8 cellular contexts compared by ENCODE assay signal in the genomic region with DNA sequence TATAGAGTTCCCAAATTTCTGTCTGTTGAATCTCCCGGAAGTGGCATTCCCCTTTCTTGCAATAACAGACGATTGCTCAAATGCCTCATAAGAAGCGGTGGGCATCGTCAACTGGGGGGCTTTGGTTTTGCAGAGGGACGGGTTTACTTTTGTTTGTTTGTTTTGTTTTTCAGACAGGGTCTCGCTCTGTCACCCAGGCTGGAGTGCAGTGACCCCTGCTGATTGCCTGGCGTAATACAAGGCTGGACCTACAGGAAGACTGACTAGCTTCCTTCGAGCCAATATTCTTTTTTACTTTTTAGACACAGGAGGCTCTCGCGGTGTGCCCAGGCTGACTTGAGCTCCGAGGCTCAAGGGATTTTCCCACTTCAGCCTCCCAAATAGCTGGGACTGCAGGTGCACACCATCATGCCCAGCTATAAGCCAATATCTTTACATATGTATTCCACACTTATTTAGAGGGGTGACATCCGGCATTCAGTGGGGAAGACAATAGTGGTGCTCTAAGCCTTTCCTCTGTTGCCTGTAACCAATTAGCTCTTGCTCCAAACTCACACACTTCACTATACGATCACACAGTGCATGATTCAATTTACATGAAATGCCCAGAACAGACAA. TPM values are rescaled to one million over a fixed set of nuclear protein-coding genes. Genes with fewer than 3 reads are reported as not detected.
A peak's percentile ranks its signal among the peaks of the same experiment; 100 is the strongest.
DNase-seq lines count a peak whose midpoint lies in the region; ATAC-seq and TF ChIP-seq lines count a peak whose summit lies in the region.

No MANE protein-coding gene starts in this region.

- peak; percentile 48 for DNase-seq in MCF 10A (ENCODE audit: unreplicated experiment)
- DNase-seq in breast epithelium (ENCODE audit: low spot score in 2 of 2), result no peak
- peak; percentile 22 for DNase-seq in HFFc6
- DNase-seq in NB4 (ENCODE audit: low read depth), result peak; percentile 54
- DNase-seq in activated T-helper 2 cell treated with anti-CD3 and anti-CD28 coated beads, Interferon-gamma antibody, Interleukin-2, Interleukin-4, amounts not matched to agents 10 μg/mL and 5 μg/mL and 100 μg/mL, durations not matched to agents 14 hours and 24 hours and 36 hours (ENCODE audit: low spot score), result peak; percentile 39
- peak; percentile 48 for DNase-seq in iris pigment epithelial cell (ENCODE audit: low read depth)
- DNase-seq in stimulated activated naive CD8-positive, alpha-beta T cell treated with anti-CD3 and anti-CD28 coated beads, Interleukin-15, Interleukin-2, amounts not matched to agents 100 U/mL and 50 U/mL, for 24 hours, result peak; percentile 51
- DNase-seq in effector CD4-positive, alpha-beta T cell, result no peak

- no TSS peak for BruUV-seq in MCF 10A (replicated peaks; lab: Mats Ljungman, UMichigan)

- ATAC-seq in stimulated activated naive CD8-positive, alpha-beta T cell treated with anti-CD3 and anti-CD28 coated beads, Interleukin-15, Interleukin-2, amounts not matched to agents 100 U/mL and 50 U/mL, for 24 hours, result peak; percentile 47

- TF ChIP-seq CTCF in MCF 10A (IDR thresholded peaks at IDR 0.05; ENCODE audit: unreplicated experiment) (peak; percentile 44), breast epithelium (IDR thresholded peaks at IDR 0.05) (peak in 1 of 3 donors; percentile 9), HFFc6 (IDR thresholded peaks at IDR 0.05) (peak; percentile 79), NB4 (IDR thresholded peaks at IDR 0.05; ENCODE audit: low read depth, low read length) (peak; percentile 69)

- POLR2A ChIA-PET in MCF 10A (lab: Yijun Ruan, JAX), result interaction anchor here (0.5 to 1.5 kb wide), 4 partner anchors 59 to 250 kb away, joined by 3 to 4 read pairs (median 4); no protein-coding TSS in a partner anchor

- intact Hi-C loops in MCF 10A (cut with micrococcal nuclease) (loop anchor here (1.0 to 5.0 kb wide), 2 partner anchors 57 to 329 kb away; a partner anchor contains a TSS), breast epithelium (cut with DNase I; ENCODE audit: low total_unique reads) (loop anchor here (5.0 kb wide), 1 partner anchor 527 kb away; no protein-coding TSS in a partner anchor)
- intact Hi-C loops in activated T-helper 2 cell treated with anti-CD3 and anti-CD28 coated beads, Interferon-gamma antibody, Interleukin-2, Interleukin-4, amounts not matched to agents 10 μg/mL and 5 μg/mL and 100 μg/mL, durations not matched to agents 14 hours and 24 hours and 36 hours (cut with micrococcal nuclease), result loop anchor here (5.0 kb wide), 2 partner anchors 53 to 173 kb away; no protein-coding TSS in a partner anchor

- no peaks in the 10 kb centered on the region for H3K9me3 ChIP-seq in breast epithelium

- H3K27ac Mint-ChIP-seq in MCF 10A (ENCODE audit: low read depth, unreplicated experiment), result no peak overlapping the region
- H3K27ac Mint-ChIP-seq in HFFc6, result no peak overlapping the region
- H3K27ac Mint-ChIP-seq in activated T-helper 2 cell treated with anti-CD3 and anti-CD28 coated beads, Interferon-gamma antibody, Interleukin-2, Interleukin-4, amounts not matched to agents 10 μg/mL and 5 μg/mL and 100 μg/mL, durations not matched to agents 14 hours and 24 hours and 36 hours, result no peak overlapping the region

- H3K4me3 ChIP-seq in breast epithelium (no peak overlapping the region), NB4 (ENCODE audit: low read depth, low read length) (peak overlapping the region; percentile 4)

- H3K27me3 ChIP-seq in breast epithelium, result no peaks in the 10 kb centered on the region

- H3K4me3 Mint-ChIP-seq in MCF 10A (ENCODE audit: unreplicated experiment) (no peak overlapping the region), HFFc6 (peak overlapping the region; percentile 83)
- H3K4me3 Mint-ChIP-seq in activated T-helper 2 cell treated with anti-CD3 and anti-CD28 coated beads, Interferon-gamma antibody, Interleukin-2, Interleukin-4, amounts not matched to agents 10 μg/mL and 5 μg/mL and 100 μg/mL, durations not matched to agents 14 hours and 24 hours and 36 hours (ENCODE audit: low read depth), result no peak overlapping the region

- no peaks in the 10 kb centered on the region for H3K36me3 ChIP-seq in breast epithelium

- no peak for TF ChIP-seq POLR2A in breast epithelium (IDR thresholded peaks at IDR 0.05)
- TF ChIP-seq POLR2A in NB4 (IDR thresholded peaks at IDR 0.05; ENCODE audit: extremely low read depth, insufficient read length), result no peak

- H3K36me3 Mint-ChIP-seq in MCF 10A (ENCODE audit: insufficient read depth, unreplicated experiment) (no peaks in the 10 kb centered on the region), HFFc6 (ENCODE audit: low read depth) (no peaks in the 10 kb centered on the region)
- no peaks in the 10 kb centered on the region for H3K36me3 Mint-ChIP-seq in activated T-helper 2 cell treated with anti-CD3 and anti-CD28 coated beads, Interferon-gamma antibody, Interleukin-2, Interleukin-4, amounts not matched to agents 10 μg/mL and 5 μg/mL and 100 μg/mL, durations not matched to agents 14 hours and 24 hours and 36 hours (ENCODE audit: low read depth)

- H3K27ac ChIP-seq in breast epithelium, result no peak overlapping the region

- no peaks in the 10 kb centered on the region for H3K4me1 ChIP-seq in breast epithelium

- CTCF ChIA-PET in MCF 10A (lab: Yijun Ruan, JAX), result interaction anchor here (0.6 to 6.1 kb wide), 25 partner anchors 8 to 1177 kb away, joined by 3 to 74 read pairs (median 4); a partner anchor contains a TSS

- no peaks in the 10 kb centered on the region for H3K9me3 Mint-ChIP-seq in MCF 10A (ENCODE audit: unreplicated experiment)
- H3K9me3 Mint-ChIP-seq in HFFc6, result no peaks in the 10 kb centered on the region
- H3K9me3 Mint-ChIP-seq in activated T-helper 2 cell treated with anti-CD3 and anti-CD28 coated beads, Interferon-gamma antibody, Interleukin-2, Interleukin-4, amounts not matched to agents 10 μg/mL and 5 μg/mL and 100 μg/mL, durations not matched to agents 14 hours and 24 hours and 36 hours, result no peaks in the 10 kb centered on the region

- peaks cover 27% of the 10 kb centered on the region for H3K4me1 Mint-ChIP-seq in MCF 10A (ENCODE audit: insufficient read depth, unreplicated experiment)
- H3K4me1 Mint-ChIP-seq in HFFc6 (ENCODE audit: low read depth), result peaks cover 37% of the 10 kb centered on the region
- peaks cover 19% of the 10 kb centered on the region for H3K4me1 Mint-ChIP-seq in activated T-helper 2 cell treated with anti-CD3 and anti-CD28 coated beads, Interferon-gamma antibody, Interleukin-2, Interleukin-4, amounts not matched to agents 10 μg/mL and 5 μg/mL and 100 μg/mL, durations not matched to agents 14 hours and 24 hours and 36 hours (ENCODE audit: low read depth)

- H3K27me3 Mint-ChIP-seq in MCF 10A (ENCODE audit: insufficient read depth, unreplicated experiment) (no peaks in the 10 kb centered on the region), HFFc6 (ENCODE audit: insufficient read depth) (no peaks in the 10 kb centered on the region; the same call in none of the 2 replicates)
- peaks cover 20% of the 10 kb centered on the region for H3K27me3 Mint-ChIP-seq in activated T-helper 2 cell treated with anti-CD3 and anti-CD28 coated beads, Interferon-gamma antibody, Interleukin-2, Interleukin-4, amounts not matched to agents 10 μg/mL and 5 μg/mL and 100 μg/mL, durations not matched to agents 14 hours and 24 hours and 36 hours (ENCODE audit: low read depth)

RNA-seq across cellular contexts. Expression of a gene that starts 58.1 kb away (rescaled TPM):
- 17.2 and 25.9 TPM in 2 replicates for total RNA-seq in MCF 10A (2022)
- 10 to 100 TPM; 28.2 to 32.3 (median 31.0) TPM for total RNA-seq in breast epithelium
- total RNA-seq in HFFc6 (2021; fragmentation: NEBNext Ultra II Directional; extraction: Animal tissue kit (Norgen Biotek cat#: 25700)), result 10 to 100 TPM; 35.1 to 54.1 (median 42.6) TPM
- 26.3 and 26.9 TPM in 2 replicates for total RNA-seq in activated T-helper 2 cell treated with anti-CD3 and anti-CD28 coated beads, Interferon-gamma antibody, Interleukin-2, Interleukin-4, amounts not matched to agents 10 μg/mL and 5 μg/mL and 100 μg/mL, durations not matched to agents 14 hours and 24 hours and 36 hours

RNA-seq across cellular contexts. Expression of a gene that starts 58.3 kb away (rescaled TPM):
- total RNA-seq in MCF 10A (2022) (23.4 and 29.2 TPM in 2 replicates), breast epithelium (10 to 100 TPM; 14.9 to 27.8 (median 18.0) TPM)
- 10 to 100 TPM; 17.4 to 23.2 (median 22.3) TPM for total RNA-seq in HFFc6 (2021; fragmentation: NEBNext Ultra II Directional; extraction: Animal tissue kit (Norgen Biotek cat#: 25700))
- 20.3 and 21.4 TPM in 2 replicates for total RNA-seq in activated T-helper 2 cell treated with anti-CD3 and anti-CD28 coated beads, Interferon-gamma antibody, Interleukin-2, Interleukin-4, amounts not matched to agents 10 μg/mL and 5 μg/mL and 100 μg/mL, durations not matched to agents 14 hours and 24 hours and 36 hours

Comparison
In these comparisons a context has a peak if more than half of its experiments do, and no peak if none do; other contexts are left out.
1. DNase-seq: peak in MCF 10A (single experiment), HFFc6 (single experiment), NB4 (single experiment), activated T-helper 2 cell treated with anti-CD3 and anti-CD28 coated beads, Interferon-gamma antibody, Interleukin-2, Interleukin-4, amounts not matched to agents 10 μg/mL and 5 μg/mL and 100 μg/mL, durations not matched to agents 14 hours and 24 hours and 36 hours (single experiment), iris pigment epithelial cell (single experiment) and stimulated activated naive CD8-positive, alpha-beta T cell treated with anti-CD3 and anti-CD28 coated beads, Interleukin-15, Interleukin-2, amounts not matched to agents 100 U/mL and 50 U/mL, for 24 hours (single experiment); none in breast epithelium (0 of 2) and effector CD4-positive, alpha-beta T cell (single experiment).